In genomic region chr12:66934289-66934688, GRCh38 we compare ENCODE assay signal across 30 cellular contexts.
"Had no signal": no experiment of that assay in that cellular context is flagged by ENCODE, and none has a peak within 500 bp of the region (broad histone marks: within the 10 kb centered on the region; RNA-seq: fewer than 3 reads in every experiment).

No MANE protein-coding gene starts in this region.

- ATAC-seq: activated CD4-positive, alpha-beta T cell treated with anti-CD3 and anti-CD28 coated beads for 36 hours; activated CD8-positive, alpha-beta memory T cell treated with anti-CD3 and anti-CD28 coated beads, Interleukin-2, amount 10 ng/mL, durations not matched to agents 7 days and 5 days; activated CD8-positive, alpha-beta T cell treated with anti-CD3 and anti-CD28 coated beads, Interleukin-2, amount 10 ng/mL, durations not matched to agents 7 days and 5 days; activated naive CD8-positive, alpha-beta T cell treated with anti-CD3 and anti-CD28 coated beads, Interleukin-2, amount 50 U/mL, for 24 hours; body of pancreas; esophagus mucosa; T-helper 17 cell had no signal

- H3K4me3 ChIP-seq: adrenal gland, body of pancreas, coronary artery, dorsolateral prefrontal cortex had no signal

- H3K36me3 ChIP-seq: adrenal gland, WERI-Rb-1 had no signal

- DNase-seq: activated B cell treated with CpG ODN at 0.5 μM for 24 hours; activated CD4-positive, alpha-beta memory T cell treated with anti-CD3 and anti-CD28 coated beads for 36 hours; activated CD4-positive, alpha-beta T cell treated with anti-CD3 and anti-CD28 coated beads for 36 hours; activated CD4-positive, alpha-beta T cell treated with anti-CD3 and anti-CD28 coated beads, Interleukin-2, amount 10 ng/mL, durations not matched to agents 24 days and 14 days; activated CD4-positive, CD25-positive, alpha-beta regulatory T cell treated with anti-CD3 and anti-CD28 coated beads, Interleukin-2, amount 50 U/mL, for 72 hours; activated CD8-positive, alpha-beta memory T cell treated with anti-CD3 and anti-CD28 coated beads, Interleukin-2, amount 10 ng/mL, durations not matched to agents 7 days and 5 days; activated CD8-positive, alpha-beta memory T cell treated with anti-CD3 and anti-CD28 coated beads, Interleukin-2, amount 50 U/mL, for 4 hours; activated CD8-positive, alpha-beta T cell treated with anti-CD3 and anti-CD28 coated beads, Interleukin-2, amount 10 ng/mL, durations not matched to agents 7 days and 5 days; activated effector memory CD4-positive, alpha-beta T cell treated with anti-CD3 and anti-CD28 coated beads, Interleukin-2, amount 50 U/mL, for 16 hours; activated naive CD4-positive, alpha-beta T cell treated with anti-CD3 and anti-CD28 coated beads for 36 hours; activated naive CD8-positive, alpha-beta T cell treated with anti-CD3 and anti-CD28 coated beads for 36 hours; activated naive CD8-positive, alpha-beta T cell treated with anti-CD3 and anti-CD28 coated beads, Interleukin-2, amount 50 U/mL, for 24 hours; activated T-cell treated with anti-CD3 and anti-CD28 coated beads, Interleukin-2, amount 50 U/mL, for 1 hour; activated T-cell treated with anti-CD3 and anti-CD28 coated beads, Interleukin-2, amount 50 U/mL, for 48 hours; adrenal gland; amygdala; aorta; body of pancreas; central memory CD4-positive, alpha-beta T cell; cerebellar nuclear complex; dorsolateral prefrontal cortex; effector memory CD4-positive, alpha-beta T cell; endodermal cell; foreskin fibroblast; T-helper 1 cell; T-helper 17 cell; T1000; WERI-Rb-1 had no signal

- H3K4me1 ChIP-seq: adrenal gland, body of pancreas had no signal

- H3K27me3 ChIP-seq: adrenal gland, body of pancreas, dorsolateral prefrontal cortex had no signal

- H3K27ac ChIP-seq: adrenal gland, body of pancreas, coronary artery, dorsolateral prefrontal cortex, WERI-Rb-1 had no signal

- H3K9me3 ChIP-seq: adrenal gland, body of pancreas had no signal
